8 cellular contexts compared by ENCODE assay signal in the genomic region with DNA sequence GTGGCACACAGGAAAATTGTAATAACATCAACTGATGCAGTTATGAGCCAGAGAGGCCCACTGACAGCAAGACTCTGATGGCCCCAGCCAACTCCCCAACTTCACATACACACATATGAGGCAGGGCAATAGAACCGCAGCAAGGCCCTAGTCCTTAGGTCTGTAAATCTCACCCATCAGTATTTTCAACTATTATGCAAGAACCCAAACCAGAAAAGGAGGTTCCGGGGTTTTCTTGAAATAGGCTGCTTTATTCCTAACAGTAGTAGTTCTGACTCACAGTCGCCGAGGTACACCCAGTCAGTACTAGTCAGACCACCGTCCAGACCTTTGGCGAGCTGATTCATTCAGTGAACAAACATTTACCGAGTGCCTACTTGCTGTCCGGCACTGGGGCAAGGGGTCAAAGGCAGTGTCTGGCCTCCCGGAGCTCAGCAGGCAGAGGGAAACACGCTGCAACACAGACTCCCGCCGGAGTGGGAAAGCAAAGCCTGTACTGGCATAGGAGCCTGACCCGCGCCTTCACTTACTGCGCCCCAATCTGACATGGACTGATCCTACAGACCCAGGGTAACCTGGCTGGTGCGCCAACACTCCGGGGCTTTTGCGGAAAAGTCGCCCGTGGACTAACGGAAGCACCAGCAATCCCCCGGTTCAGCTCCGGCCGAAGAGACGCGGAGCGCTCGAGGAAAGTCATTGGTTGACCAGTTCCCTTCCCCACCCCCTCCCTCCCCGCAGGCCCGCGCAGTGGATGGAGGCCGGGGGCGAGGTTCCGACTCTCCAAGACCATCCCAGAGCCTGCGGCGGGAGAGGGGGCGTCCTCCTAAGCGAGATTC. TPM values are rescaled to one million over a fixed set of nuclear protein-coding genes. Genes with fewer than 3 reads are reported as not detected.
A peak's percentile ranks its signal among the peaks of the same experiment; 100 is the strongest.
DNase-seq lines count a peak whose midpoint lies in the region; ATAC-seq and TF ChIP-seq lines count a peak whose summit lies in the region.

No MANE protein-coding gene starts in this region.

- peak overlapping the region; percentile 76 for H3K27ac ChIP-seq in VCaP

- H3K4me1 Mint-ChIP-seq in T-helper 2 cell treated with Interferon-gamma antibody and Interleukin-4, amounts not matched to agents 5 μg/mL and 100 μg/mL, for 36 hours (ENCODE audit: low read depth) = peaks cover 8% of the 10 kb centered on the region

- intact Hi-C loops in left ventricle myocardium superior (cut with micrococcal nuclease) = no loop called here

- H3K36me3 Mint-ChIP-seq in T-helper 2 cell treated with Interferon-gamma antibody and Interleukin-4, amounts not matched to agents 5 μg/mL and 100 μg/mL, for 36 hours (ENCODE audit: low read depth) = peaks cover 3% of the 10 kb centered on the region

- ATAC-seq in HG03354 (IDR thresholded peaks at IDR 0.05; ENCODE audit: poor library complexity, severe bottlenecking, unreplicated experiment) (peak; percentile 7), left ventricle myocardium superior (peak; percentile 86), GM18519 (IDR thresholded peaks at IDR 0.05; ENCODE audit: low FRiP score, unreplicated experiment) (no peak)

- no peak overlapping the region for H3K27ac Mint-ChIP-seq in T-helper 2 cell treated with Interferon-gamma antibody and Interleukin-4, amounts not matched to agents 5 μg/mL and 100 μg/mL, for 36 hours

- H3K27me3 Mint-ChIP-seq in T-helper 2 cell treated with Interferon-gamma antibody and Interleukin-4, amounts not matched to agents 5 μg/mL and 100 μg/mL, for 36 hours (ENCODE audit: low read depth) = peaks cover 34% of the 10 kb centered on the region

- no peaks in the 10 kb centered on the region for H3K9me3 Mint-ChIP-seq in T-helper 2 cell treated with Interferon-gamma antibody and Interleukin-4, amounts not matched to agents 5 μg/mL and 100 μg/mL, for 36 hours

- DNase-seq in left ventricle myocardium superior (peak; percentile 67), retina (peak; percentile 78), NCI-H1092 treated with DMSO at 0.1 percent for 48 hours (lab: John Stamatoyannopoulos, UW) (no peak), NCI-H187 treated with DMSO at 0.1 percent for 48 hours (lab: John Stamatoyannopoulos, UW) (no peak)
- no peak for DNase-seq in T-helper 2 cell treated with Interferon-gamma antibody and Interleukin-4, amounts not matched to agents 5 μg/mL and 100 μg/mL, for 36 hours (ENCODE audit: low spot score)

- TF ChIP-seq CTCF in VCaP (conservative IDR thresholded peaks at IDR 0.05) = no peak

- H3K4me3 Mint-ChIP-seq in T-helper 2 cell treated with Interferon-gamma antibody and Interleukin-4, amounts not matched to agents 5 μg/mL and 100 μg/mL, for 36 hours = no peak overlapping the region

RNA-seq across cellular contexts. Expression of gene PLEKHA7, which starts 1.3 kb away (rescaled TPM):
- 19.2 TPM for total RNA-seq in left ventricle myocardium superior

Comparison
In these comparisons a context has a peak if more than half of its experiments do, and no peak if none do; other contexts are left out.
1. DNase-seq: peak in left ventricle myocardium superior (single experiment) and retina (single experiment); none in NCI-H1092 treated with DMSO at 0.1 percent for 48 hours (single experiment), NCI-H187 treated with DMSO at 0.1 percent for 48 hours (single experiment) and T-helper 2 cell treated with Interferon-gamma antibody and Interleukin-4, amounts not matched to agents 5 μg/mL and 100 μg/mL, for 36 hours (single experiment).